Comparison of ENCODE assay signal across 22 cellular contexts in genomic region chr19:55112246-55112780, GRCh38. TPM values are rescaled to one million over a fixed set of nuclear protein-coding genes. Genes with fewer than 3 reads are reported as not detected.
DNase-seq lines count a peak whose midpoint lies in the region; ATAC-seq and TF ChIP-seq lines count a peak whose summit lies in the region.
"Had no signal": no experiment of that assay in that cellular context is flagged by ENCODE, and none has a peak within 500 bp of the region (broad histone marks: within the 10 kb centered on the region; RNA-seq: fewer than 3 reads in every experiment).

No MANE protein-coding gene starts in this region.

- H3K9me3 ChIP-seq in heart left ventricle (no peaks in the 10 kb centered on the region), esophagus squamous epithelium (no peaks in the 10 kb centered on the region), neuronal stem cell (replicated peaks in 1 of 2; ENCODE audit: control insufficient read depth in 2 of 2, insufficient read depth in 1 of 2, low read depth in 1 of 2, low read length in 2 of 2) (no peaks in the 10 kb centered on the region), transverse colon (no peaks in the 10 kb centered on the region)
- H3K9me3 ChIP-seq: body of pancreas had no signal

- H3K27ac ChIP-seq in heart left ventricle (peak overlapping the region; percentile 82 to 99 (median 96)), esophagus squamous epithelium (peak overlapping the region; percentile 89 to 99 (median 94)), neuronal stem cell (replicated peaks; ENCODE audit: low read length) (no peak overlapping the region), transverse colon (peak overlapping the region; percentile 92 to 96 (median 95)), foreskin keratinocyte (no peak overlapping the region)

- no peak overlapping the region for H2BK120ac ChIP-seq in neuronal stem cell (ENCODE audit: low read depth, low read length)

- H4K91ac ChIP-seq in neuronal stem cell (ENCODE audit: low read depth, low read length, poor library complexity): no peak overlapping the region

- peak overlapping the region; percentile 82 for H2BK5ac ChIP-seq in neuronal stem cell (ENCODE audit: low read length)

- peak overlapping the region; percentile 21 for H3K14ac ChIP-seq in neuronal stem cell (ENCODE audit: low read length)

- H2AFZ ChIP-seq in neuronal stem cell (ENCODE audit: low read length): no peak overlapping the region

- H4K8ac ChIP-seq in neuronal stem cell (ENCODE audit: low read depth, low read length): no peak overlapping the region

- peak overlapping the region; percentile 87 for H2BK15ac ChIP-seq in neuronal stem cell (ENCODE audit: low read length)

- TF ChIP-seq CTCF in heart left ventricle (IDR thresholded peaks at IDR 0.05) (no peak), esophagus squamous epithelium (IDR thresholded peaks at IDR 0.05) (no peak), transverse colon (IDR thresholded peaks at IDR 0.05) (no peak), foreskin keratinocyte (conservative IDR thresholded peaks at IDR 0.05) (no peak)

- H3K36me3 ChIP-seq in heart left ventricle (peaks cover 0 to 37% (median 27%) of the 10 kb centered on the region in 9 donors), esophagus squamous epithelium (peaks cover 0 to 42% (median 4%) of the 10 kb centered on the region in 3 donors), neuronal stem cell (replicated peaks in 1 of 2; ENCODE audit: control insufficient read depth in 2 of 2, insufficient read depth in 2 of 2, low read length in 2 of 2) (peaks cover 7 to 44% of the 10 kb centered on the region in 2 donors), transverse colon (no peaks in the 10 kb centered on the region)

- DNase-seq in heart left ventricle (peak in 1 of 5 donors; percentile 26), Right ventricle myocardium superior (no peak), esophagus squamous epithelium (lab: John Stamatoyannopoulos, UW) (no peak), neuronal stem cell (ENCODE audit: low spot score) (no peak), transverse colon (no peak), activated gamma-delta T cell treated with Interleukin-2 at 50 U/mL for 16 hours (no peak), foreskin keratinocyte (no peak), NCI-H82 treated with DMSO at 0.1 percent for 48 hours (lab: John Stamatoyannopoulos, UW; ENCODE audit: unreplicated experiment) (no peak)
- DNase-seq: activated CD8-positive, alpha-beta memory T cell treated with anti-CD3 and anti-CD28 coated beads, Interleukin-2, amount 10 ng/mL, durations not matched to agents 7 days and 5 days; C1 segment of cervical spinal cord; dermis blood vessel endothelial cell; DMS153; NCI-H146; NCI-H345; stimulated activated CD4-positive, alpha-beta T cell treated with anti-CD3 and anti-CD28 coated beads, Interleukin-2, amount 100 ng/mL, for 48 hours; T-helper 2 cell had no signal

- H3K18ac ChIP-seq in neuronal stem cell (ENCODE audit: low read length): peak overlapping the region; percentile 57

- peak overlapping the region in 1 of 12 donors; percentile 31 for H3K4me3 ChIP-seq in heart left ventricle
- no peak overlapping the region for H3K4me3 ChIP-seq in esophagus squamous epithelium
- no peak overlapping the region for H3K4me3 ChIP-seq in neuronal stem cell (ENCODE audit: low read length in 2 of 2)
- no peak overlapping the region for H3K4me3 ChIP-seq in transverse colon
- H3K4me3 ChIP-seq: body of pancreas had no signal

- H2AK5ac ChIP-seq in neuronal stem cell (ENCODE audit: low read depth, low read length): peak overlapping the region; percentile 53

- peaks cover 5 to 70% (median 44%) of the 10 kb centered on the region in 12 donors for H3K4me1 ChIP-seq in heart left ventricle
- H3K4me1 ChIP-seq in esophagus squamous epithelium: peaks cover 21 to 66% (median 41%) of the 10 kb centered on the region in 3 donors
- peaks cover 32 to 37% of the 10 kb centered on the region in 2 donors for H3K4me1 ChIP-seq in neuronal stem cell (ENCODE audit: control insufficient read depth in 2 of 2, insufficient read depth in 1 of 2, low read depth in 1 of 2, low read length in 2 of 2)
- H3K4me1 ChIP-seq in transverse colon: peaks cover 30 to 42% (median 39%) of the 10 kb centered on the region in 4 donors
- no peaks in the 10 kb centered on the region for H3K4me1 ChIP-seq in foreskin keratinocyte

- no peak overlapping the region for H2BK12ac ChIP-seq in neuronal stem cell (ENCODE audit: low read length)

- peak overlapping the region; percentile 89 for H3K23ac ChIP-seq in neuronal stem cell (ENCODE audit: low read depth, low read length, poor library complexity)

- H3K4ac ChIP-seq in neuronal stem cell (ENCODE audit: low read length): no peak overlapping the region

- in situ Hi-C loops in transverse colon (cut with MboI; ENCODE audit: low pct_ligation_motif_present in 1 of 4, low pct_unique_long_range_greater_than_20kb in 1 of 4, low sequenced_read_pairs in 3 of 4): no loop called here

- H3K27me3 ChIP-seq in heart left ventricle (no peaks in the 10 kb centered on the region), esophagus squamous epithelium (no peaks in the 10 kb centered on the region), neuronal stem cell (ENCODE audit: control insufficient read depth in 3 of 3, insufficient read depth in 3 of 3, low read depth in 1 of 3, low read length in 3 of 3) (no peaks in the 10 kb centered on the region), transverse colon (no peaks in the 10 kb centered on the region), foreskin keratinocyte (no peaks in the 10 kb centered on the region)
- H3K27me3 ChIP-seq: body of pancreas had no signal

- no peak overlapping the region for H3K4me2 ChIP-seq in neuronal stem cell (ENCODE audit: insufficient read depth, low read length, poor library complexity, severe bottlenecking)

- no peak for TF ChIP-seq EP300 in transverse colon (IDR thresholded peaks at IDR 0.05; ENCODE audit: low read depth)

- no peak for ATAC-seq in heart left ventricle
- no peak for ATAC-seq in Right ventricle myocardium superior (ENCODE audit: poor library complexity)
- ATAC-seq in foreskin keratinocyte: no peak
- ATAC-seq: activated CD4-positive, CD25-positive, alpha-beta regulatory T cell treated with anti-CD3 and anti-CD28 coated beads, Interleukin-2, amount 50 U/mL, for 24 hours; activated CD8-positive, alpha-beta memory T cell treated with anti-CD3 and anti-CD28 coated beads, Interleukin-2, amount 10 ng/mL, durations not matched to agents 7 days and 5 days; body of pancreas had no signal

- intact Hi-C loops in heart left ventricle (cut with DNase I) (no loop called here), Right ventricle myocardium superior (cut with DNase I) (no loop called here), esophagus squamous epithelium (cut with DNase I) (no loop called here), transverse colon (cut with DNase I; ENCODE audit: low total_unique reads) (loop anchor here (10.0 kb wide), 1 partner anchor 492 kb away; the partner anchor contains the start of genes ZNF524 and ZNF865)

- 86 to 100% (median 90%) methylated on average over 4 to 25 of the region's 25 CpGs for WGBS in heart left ventricle, 4 donors
- WGBS in esophagus squamous epithelium, 2 donors: 85% methylated on average over 4 of the region's 25 CpGs; no CpG with 5 or more reads in 1 of the 2 donors
- no CpG with 5 or more reads among the region's 25 CpGs for WGBS in neuronal stem cell (ENCODE audit: extremely low coverage in 2 of 2, insufficient read length in 2 of 2, insufficient replicate concordance in 1 of 2), 2 donors
- WGBS in transverse colon (ENCODE audit: low coverage in 1 of 2), 2 donors: 87% methylated on average over 23 of the region's 25 CpGs; no CpG with 5 or more reads in 1 of the 2 donors

- H3K9ac ChIP-seq in neuronal stem cell (ENCODE audit: low read depth, low read length, poor library complexity): no peak overlapping the region

- peaks cover 37% of the 10 kb centered on the region for H3K79me1 ChIP-seq in neuronal stem cell (ENCODE audit: low read depth, low read length)

- TF ChIP-seq POLR2A in heart left ventricle (IDR thresholded peaks at IDR 0.05): no peak
- no peak for TF ChIP-seq POLR2A in esophagus squamous epithelium (IDR thresholded peaks at IDR 0.05)
- no peak for TF ChIP-seq POLR2A in transverse colon (IDR thresholded peaks at IDR 0.05)

RNA-seq across cellular contexts. Expression of gene PPP1R12C, which starts 5.1 kb away (rescaled TPM):
- 100 to 1,000 TPM; 116 to 324 (median 209) TPM for total RNA-seq in heart left ventricle
- polyA plus RNA-seq in heart left ventricle: 100 to 1,000 TPM; 230 to 264 TPM
- total RNA-seq in Right ventricle myocardium superior: 126 TPM
- 10 to 100 TPM; 35.1 to 89.1 (median 43.7) TPM for total RNA-seq in esophagus squamous epithelium
- 45.4 TPM for polyA plus RNA-seq in neuronal stem cell (2013, experiment 1 of 2)
- polyA plus RNA-seq in neuronal stem cell (2013, experiment 2 of 2): 45.1 TPM
- 100 to 1,000 TPM; 101 to 350 (median 154) TPM for total RNA-seq in transverse colon
- 59.8 and 60.9 TPM in 2 replicates for total RNA-seq in foreskin keratinocyte
- 64.8 and 65.2 TPM in 2 replicates for polyA plus RNA-seq in foreskin keratinocyte

RNA-seq across cellular contexts. Expression of gene EPS8L1, which starts 36.6 kb away (rescaled TPM):
- total RNA-seq in heart left ventricle (10 to 100 TPM in 1 of 9 donors, 1 to 10 TPM in 5, under 1 TPM in 3; 0.44 to 25.5 (median 1.5) TPM), Right ventricle myocardium superior (0.83 TPM), esophagus squamous epithelium (100 to 1,000 TPM; 151 to 341 (median 286) TPM), transverse colon (100 to 1,000 TPM in 1 of 4 donors, 10 to 100 TPM in 3; 28.7 to 115 (median 49.1) TPM), foreskin keratinocyte (16.6 and 30.2 TPM in 2 replicates)
- polyA plus RNA-seq in heart left ventricle (1 to 10 TPM; 3.0 to 3.3 TPM), foreskin keratinocyte (18.7 and 29.0 TPM in 2 replicates)
- polyA plus RNA-seq in neuronal stem cell (2013, experiment 1 of 2): 19.6 TPM
- 18.4 TPM for polyA plus RNA-seq in neuronal stem cell (2013, experiment 2 of 2)

RNA-seq across cellular contexts. Expression of gene TNNT1, which starts 36.7 kb away (rescaled TPM):
- 100 to 1,000 TPM in 3 of 9 donors, 10 to 100 TPM in 6; 18.7 to 192 (median 58.6) TPM for total RNA-seq in heart left ventricle
- polyA plus RNA-seq in heart left ventricle: 100 to 1,000 TPM in 1 of 2 donors, 10 to 100 TPM in 1; 23.8 to 264 TPM
- 54.1 TPM for total RNA-seq in Right ventricle myocardium superior
- total RNA-seq in esophagus squamous epithelium: 10 to 100 TPM in 1 of 4 donors, 1 to 10 TPM in 3; 3.3 to 23.1 (median 6.2) TPM
- polyA plus RNA-seq in neuronal stem cell (2013, experiment 1 of 2): 81.1 TPM
- 76.8 TPM for polyA plus RNA-seq in neuronal stem cell (2013, experiment 2 of 2)
- 1 to 10 TPM in 2 of 4 donors, not detected in 2; 1.6 to 4.1 TPM for total RNA-seq in transverse colon
- total RNA-seq in foreskin keratinocyte: 134 and 199 TPM in 2 replicates
- 157 and 208 TPM in 2 replicates for polyA plus RNA-seq in foreskin keratinocyte
- total RNA-seq: body of pancreas, neural crest cell had no signal

RNA-seq across cellular contexts. Expression of gene TNNI3, which starts 45.2 kb away (rescaled TPM):
- over 10,000 TPM in 3 of 9 donors, 1,000 to 10,000 TPM in 6; 1,912 to 14,347 (median 9,662) TPM for total RNA-seq in heart left ventricle
- over 10,000 TPM in 1 of 2 donors, 1,000 to 10,000 TPM in 1; 3,704 to 34,502 TPM for polyA plus RNA-seq in heart left ventricle
- total RNA-seq in Right ventricle myocardium superior: 4,564 TPM
- not detected for total RNA-seq in esophagus squamous epithelium
- polyA plus RNA-seq in neuronal stem cell (2013, experiment 1 of 2): 38.0 TPM
- polyA plus RNA-seq in neuronal stem cell (2013, experiment 2 of 2): 36.6 TPM
- total RNA-seq in transverse colon: not detected
- 5.3 and 5.4 TPM in 2 replicates for total RNA-seq in foreskin keratinocyte
- polyA plus RNA-seq in foreskin keratinocyte: 8.9 and 9.1 TPM in 2 replicates
- total RNA-seq: A172; activated CD8-positive, alpha-beta memory T cell treated with anti-CD3 and anti-CD28 coated beads, Interleukin-2, amount 10 ng/mL, durations not matched to agents 7 days and 5 days; body of pancreas; dermis blood vessel endothelial cell; HT1080; liver had no signal
- polyA plus RNA-seq: liver had no signal

RNA-seq across cellular contexts. Expression of gene RDH13, which starts 49.4 kb away (rescaled TPM):
- total RNA-seq in heart left ventricle (10 to 100 TPM; 29.3 to 60.7 (median 43.0) TPM), Right ventricle myocardium superior (45.6 TPM), esophagus squamous epithelium (10 to 100 TPM; 32.2 to 68.0 (median 41.4) TPM), transverse colon (100 to 1,000 TPM in 1 of 4 donors, 10 to 100 TPM in 3; 28.4 to 125 (median 61.7) TPM), foreskin keratinocyte (12.4 and 17.2 TPM in 2 replicates)
- polyA plus RNA-seq in heart left ventricle (10 to 100 TPM; 34.6 to 37.9 TPM), foreskin keratinocyte (9.6 and 13.7 TPM in 2 replicates)
- 7.9 TPM for polyA plus RNA-seq in neuronal stem cell (2013, experiment 1 of 2)
- 7.9 TPM for polyA plus RNA-seq in neuronal stem cell (2013, experiment 2 of 2)

Comparison
In these comparisons a context has a peak if more than half of its experiments do, and no peak if none do; other contexts are left out.
1. H3K27ac ChIP-seq: peak in heart left ventricle (12 of 12), esophagus squamous epithelium (4 of 4) and transverse colon (4 of 4); none in neuronal stem cell (single experiment) and foreskin keratinocyte (single experiment).